Comparison of ENCODE assay signal across 1 cellular context in genomic region chr19:17346109-17346671, GRCh38.
TF ChIP-seq lines count a peak whose summit lies in the region.

No MANE protein-coding gene starts in this region.

TF ChIP-seq in HepG2, 621 proteins besides CTCF, POLR2A, EP300 and RAD21 (continues in another document):
- no peak for TF ChIP-seq ZNF569 (CRISPR knock-in tag; IDR thresholded peaks at IDR 0.05; ENCODE audit: borderline replicate concordance)
- TF ChIP-seq ZNF761 (CRISPR knock-in tag; conservative IDR thresholded peaks at IDR 0.05), result no peak
- no peak for TF ChIP-seq CREBL2 (CRISPR knock-in tag; IDR thresholded peaks at IDR 0.05; ENCODE audit: borderline replicate concordance)
- TF ChIP-seq ZNF710 (CRISPR knock-in tag; IDR thresholded peaks at IDR 0.05; ENCODE audit: borderline replicate concordance), result 0 out of 2 replicates have a peak, but pooled peaks have one; percentile 34
- no peak for TF ChIP-seq SATB2 (CRISPR knock-in tag; IDR thresholded peaks at IDR 0.05)
- peak; percentile 45; the same call in 1 of the 2 replicates for TF ChIP-seq RXRA (CRISPR knock-in tag; IDR thresholded peaks at IDR 0.05)
- no peak for TF ChIP-seq ZBTB3 (CRISPR knock-in tag; IDR thresholded peaks at IDR 0.05; ENCODE audit: borderline replicate concordance, low read depth)
- no peak for TF ChIP-seq MTA1 (CRISPR knock-in tag; IDR thresholded peaks at IDR 0.05; ENCODE audit: borderline replicate concordance)
- no peak for TF ChIP-seq HINFP (CRISPR knock-in tag; IDR thresholded peaks at IDR 0.05; ENCODE audit: low read depth)
- TF ChIP-seq HNF4G (IDR thresholded peaks at IDR 0.05; ENCODE audit: borderline replicate concordance, low read depth, low read length), result no peak
- no peak for TF ChIP-seq HNF4G (CRISPR knock-in tag; IDR thresholded peaks at IDR 0.05; ENCODE audit: borderline replicate concordance, low read depth)
- TF ChIP-seq NFYC (CRISPR knock-in tag; IDR thresholded peaks at IDR 0.05), result peak; percentile 26; the same call in 1 of the 2 replicates
- no peak for TF ChIP-seq ZNF292 (CRISPR knock-in tag; IDR thresholded peaks at IDR 0.05; ENCODE audit: borderline replicate concordance, low read depth)
- TF ChIP-seq JARID2 (CRISPR knock-in tag; IDR thresholded peaks at IDR 0.05; ENCODE audit: insufficient replicate concordance), result no peak
- TF ChIP-seq MED8 (CRISPR knock-in tag; IDR thresholded peaks at IDR 0.05; ENCODE audit: insufficient replicate concordance), result no peak
- no peak for TF ChIP-seq RBM39 (IDR thresholded peaks at IDR 0.05; ENCODE audit: low read depth, low read length, poor library complexity, severe bottlenecking)
- no peak for TF ChIP-seq ZNF337 (CRISPR knock-in tag; IDR thresholded peaks at IDR 0.05; ENCODE audit: borderline replicate concordance, low read depth)
- TF ChIP-seq GABPA (IDR thresholded peaks at IDR 0.05; ENCODE audit: low read depth, low read length), result no peak
- TF ChIP-seq GABPA (CRISPR knock-in tag; IDR thresholded peaks at IDR 0.05; ENCODE audit: low read depth), result 0 out of 2 replicates have a peak, but pooled peaks have one; percentile 21
- TF ChIP-seq ZNF280D (CRISPR knock-in tag; IDR thresholded peaks at IDR 0.05), result no peak
- no peak for TF ChIP-seq ZBTB46 (CRISPR knock-in tag; IDR thresholded peaks at IDR 0.05; ENCODE audit: borderline replicate concordance)
- no peak for TF ChIP-seq ZBTB10 (CRISPR knock-in tag; IDR thresholded peaks at IDR 0.05; ENCODE audit: borderline replicate concordance)
- TF ChIP-seq SIN3A (IDR thresholded peaks at IDR 0.05; ENCODE audit: borderline replicate concordance, low read depth, low read length), result no peak
- 0 out of 2 replicates have a peak, but pooled peaks have one; percentile 31 for TF ChIP-seq IRF9 (CRISPR knock-in tag; IDR thresholded peaks at IDR 0.05; ENCODE audit: borderline replicate concordance)
- no peak for TF ChIP-seq GMEB2 (CRISPR knock-in tag; IDR thresholded peaks at IDR 0.05; ENCODE audit: low read depth)
- no peak for TF ChIP-seq MIXL1 (CRISPR knock-in tag; IDR thresholded peaks at IDR 0.05)
- peak; percentile 36; the same call in 1 of the 2 replicates for TF ChIP-seq ZFX (CRISPR knock-in tag; IDR thresholded peaks at IDR 0.05; ENCODE audit: low read depth)
- no peak for TF ChIP-seq ZFAT (CRISPR knock-in tag; conservative IDR thresholded peaks at IDR 0.05)
- no peak for TF ChIP-seq SKIL (CRISPR knock-in tag; IDR thresholded peaks at IDR 0.05; ENCODE audit: borderline replicate concordance)
- TF ChIP-seq JDP2 (CRISPR knock-in tag; IDR thresholded peaks at IDR 0.05; ENCODE audit: borderline replicate concordance), result no peak
- no peak for TF ChIP-seq ZMYM2 (CRISPR knock-in tag; IDR thresholded peaks at IDR 0.05)
- TF ChIP-seq ATAD3A (CRISPR knock-in tag; IDR thresholded peaks at IDR 0.05), result no peak
- TF ChIP-seq NCOA5 (CRISPR knock-in tag; IDR thresholded peaks at IDR 0.05), result no peak
- no peak for TF ChIP-seq ZNF558 (CRISPR knock-in tag; IDR thresholded peaks at IDR 0.05; ENCODE audit: borderline replicate concordance)
- TF ChIP-seq ADNP (CRISPR knock-in tag; IDR thresholded peaks at IDR 0.05), result no peak
- TF ChIP-seq AGO1 (IDR thresholded peaks at IDR 0.05; ENCODE audit: low read depth, low read length, poor library complexity, severe bottlenecking), result no peak
- TF ChIP-seq MATR3 (CRISPR knock-in tag; IDR thresholded peaks at IDR 0.05), result no peak
- no peak for TF ChIP-seq NR1H2 (CRISPR knock-in tag; IDR thresholded peaks at IDR 0.05; ENCODE audit: borderline replicate concordance, low read depth)
- no peak for TF ChIP-seq KDM4B (CRISPR knock-in tag; IDR thresholded peaks at IDR 0.05)
- no peak for TF ChIP-seq ZNF225 (CRISPR knock-in tag; IDR thresholded peaks at IDR 0.05)
- TF ChIP-seq SMARCC2 (IDR thresholded peaks at IDR 0.05), result no peak
- TF ChIP-seq MLXIP (CRISPR knock-in tag; IDR thresholded peaks at IDR 0.05; ENCODE audit: borderline replicate concordance), result no peak
